In the genomic region with DNA sequence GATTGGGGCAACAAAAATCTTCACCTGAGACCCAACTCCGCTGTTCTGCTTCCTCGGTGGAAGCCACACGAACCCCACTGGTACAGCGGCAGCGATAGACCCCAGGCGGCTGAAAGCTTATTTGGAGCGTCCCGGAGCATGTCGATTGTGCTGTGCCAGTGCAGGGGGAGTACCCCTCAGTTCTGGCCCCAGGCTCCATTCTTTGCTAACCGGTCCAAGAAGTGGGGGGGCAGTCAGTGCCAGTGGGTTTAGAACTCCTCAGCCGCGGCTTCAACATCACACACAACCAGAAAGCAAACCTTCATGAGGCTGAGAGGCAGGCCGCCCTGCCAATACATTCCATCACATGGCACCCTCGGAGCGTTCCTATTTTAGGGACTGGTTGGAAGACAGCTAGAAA, we compare ENCODE assay signal across 1 cellular context.
TF ChIP-seq lines count a peak whose summit lies in the region.

No MANE protein-coding gene starts in this region.

TF ChIP-seq in HCT116, 20 proteins besides CTCF, POLR2A, EP300 and RAD21 (continued from another document):
- TF ChIP-seq ATF3 (IDR thresholded peaks at IDR 0.05) (no peak), EZH2 (IDR thresholded peaks at IDR 0.05) (no peak), CBX3 (IDR thresholded peaks at IDR 0.05; ENCODE audit: low read depth) (no peak), FOSL1 (IDR thresholded peaks at IDR 0.05; ENCODE audit: low read depth) (no peak), ZFX (IDR thresholded peaks at IDR 0.05) (no peak), YY1 (IDR thresholded peaks at IDR 0.05; ENCODE audit: extremely low read depth, insufficient replicate concordance, low read depth, low read length) (no peak)
- TF ChIP-seq, protein P1, sequence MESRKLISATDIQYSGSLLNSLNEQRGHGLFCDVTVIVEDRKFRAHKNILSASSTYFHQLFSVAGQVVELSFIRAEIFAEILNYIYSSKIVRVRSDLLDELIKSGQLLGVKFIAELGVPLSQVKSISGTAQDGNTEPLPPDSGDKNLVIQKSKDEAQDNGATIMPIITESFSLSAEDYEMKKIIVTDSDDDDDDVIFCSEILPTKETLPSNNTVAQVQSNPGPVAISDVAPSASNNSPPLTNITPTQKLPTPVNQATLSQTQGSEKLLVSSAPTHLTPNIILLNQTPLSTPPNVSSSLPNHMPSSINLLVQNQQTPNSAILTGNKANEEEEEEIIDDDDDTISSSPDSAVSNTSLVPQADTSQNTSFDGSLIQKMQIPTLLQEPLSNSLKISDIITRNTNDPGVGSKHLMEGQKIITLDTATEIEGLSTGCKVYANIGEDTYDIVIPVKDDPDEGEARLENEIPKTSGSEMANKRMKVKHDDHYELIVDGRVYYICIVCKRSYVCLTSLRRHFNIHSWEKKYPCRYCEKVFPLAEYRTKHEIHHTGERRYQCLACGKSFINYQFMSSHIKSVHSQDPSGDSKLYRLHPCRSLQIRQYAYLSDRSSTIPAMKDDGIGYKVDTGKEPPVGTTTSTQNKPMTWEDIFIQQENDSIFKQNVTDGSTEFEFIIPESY (IDR thresholded peaks at IDR 0.05; ENCODE audit: extremely low read depth, insufficient replicate concordance, low read length), result no peak
TF ChIP-seq in HCT116: peak in this region for 0.
